ENCODE assay signal across 8 cellular contexts in genomic region chr10:5890519-5890878, GRCh38. TPM values are rescaled to one million over a fixed set of nuclear protein-coding genes. Genes with fewer than 3 reads are reported as not detected.
A peak's percentile ranks its signal among the peaks of the same experiment; 100 is the strongest.
DNase-seq lines count a peak whose midpoint lies in the region; ATAC-seq lines count a peak whose summit lies in the region.

No MANE protein-coding gene starts in this region.

- peak overlapping the region; percentile 98 for H3K23ac ChIP-seq in neuronal stem cell (ENCODE audit: low read depth, low read length, poor library complexity)

- H3K14ac ChIP-seq in neuronal stem cell (ENCODE audit: low read length): no peak overlapping the region

- H2AFZ ChIP-seq in neuronal stem cell (ENCODE audit: low read length): peak overlapping the region; percentile 82

- H3K36me3 ChIP-seq in esophagus (ENCODE audit: control insufficient read depth in 2 of 2, insufficient read depth in 2 of 2, low read length in 1 of 2) (peaks cover 1 to 6% of the 10 kb centered on the region in 2 donors), neuronal stem cell (replicated peaks in 1 of 2; ENCODE audit: control insufficient read depth in 2 of 2, insufficient read depth in 2 of 2, low read length in 2 of 2) (peaks cover 11 to 66% of the 10 kb centered on the region in 2 donors)

- peak overlapping the region; percentile 42 for H2BK15ac ChIP-seq in neuronal stem cell (ENCODE audit: low read length)

- H4K91ac ChIP-seq in neuronal stem cell (ENCODE audit: low read depth, low read length, poor library complexity): no peak overlapping the region

- peak overlapping the region; percentile 81 for H3K4me2 ChIP-seq in neuronal stem cell (ENCODE audit: insufficient read depth, low read length, poor library complexity, severe bottlenecking)

- peak overlapping the region; percentile 45 for H2BK5ac ChIP-seq in neuronal stem cell (ENCODE audit: low read length)

- WGBS in esophagus, 2 donors: 1% methylated on average over 14 to 28 of the region's 28 CpGs
- no CpG with 5 or more reads among the region's 28 CpGs for WGBS in neuronal stem cell (ENCODE audit: extremely low coverage in 2 of 2, insufficient read length in 2 of 2, insufficient replicate concordance in 1 of 2), 2 donors

- peak overlapping the region; percentile 50 for H2AK5ac ChIP-seq in neuronal stem cell (ENCODE audit: low read depth, low read length)

- no peak overlapping the region for H2BK12ac ChIP-seq in neuronal stem cell (ENCODE audit: low read length)

- peaks cover 8% of the 10 kb centered on the region for H3K79me1 ChIP-seq in neuronal stem cell (ENCODE audit: low read depth, low read length)

- H3K4ac ChIP-seq in neuronal stem cell (ENCODE audit: low read length): peak overlapping the region; percentile 6

- DNase-seq in cardiac septum (ENCODE audit: low spot score) (peak; percentile 75), Right ventricle myocardium superior (no peak), UCSD-AML1 (lab: John Stamatoyannopoulos, UW; ENCODE audit: unreplicated experiment) (peak; percentile 33), neuronal stem cell (ENCODE audit: low spot score) (no peak), COR-L47 (lab: John Stamatoyannopoulos, UW) (no peak), NCI-H774 (lab: John Stamatoyannopoulos, UW) (no peak)

- H3K27ac ChIP-seq in esophagus (ENCODE audit: low read depth in 2 of 2, low read length in 1 of 2) (peak overlapping the region; percentile 87 to 92), neuronal stem cell (replicated peaks; ENCODE audit: low read length) (no peak overlapping the region)

- H3K4me1 ChIP-seq in esophagus (ENCODE audit: control insufficient read depth in 2 of 2, insufficient read depth in 2 of 2, low read length in 1 of 2): peaks cover 6 to 16% of the 10 kb centered on the region in 2 donors
- peaks cover 8 to 11% of the 10 kb centered on the region in 2 donors for H3K4me1 ChIP-seq in neuronal stem cell (ENCODE audit: control insufficient read depth in 2 of 2, insufficient read depth in 1 of 2, low read depth in 1 of 2, low read length in 2 of 2)

- no peak for ATAC-seq in Right ventricle myocardium superior (ENCODE audit: poor library complexity)
- ATAC-seq in HG03175 (IDR thresholded peaks at IDR 0.05; ENCODE audit: unreplicated experiment): peak; percentile 6

- peak overlapping the region; percentile 24 for H3K18ac ChIP-seq in neuronal stem cell (ENCODE audit: low read length)

- H3K9ac ChIP-seq in neuronal stem cell (ENCODE audit: low read depth, low read length, poor library complexity): peak overlapping the region; percentile 94

- H4K8ac ChIP-seq in neuronal stem cell (ENCODE audit: low read depth, low read length): no peak overlapping the region

- H2BK120ac ChIP-seq in neuronal stem cell (ENCODE audit: low read depth, low read length): no peak overlapping the region

- no peaks in the 10 kb centered on the region for H3K9me3 ChIP-seq in esophagus (ENCODE audit: control insufficient read depth in 2 of 2, insufficient read depth in 1 of 2, low read depth in 1 of 2, low read length in 1 of 2)
- H3K9me3 ChIP-seq in neuronal stem cell (replicated peaks in 1 of 2; ENCODE audit: control insufficient read depth in 2 of 2, insufficient read depth in 1 of 2, low read depth in 1 of 2, low read length in 2 of 2): no peaks in the 10 kb centered on the region

- H3K4me3 ChIP-seq in esophagus (ENCODE audit: low read depth in 1 of 2, low read length in 2 of 2): peak overlapping the region; percentile 75 to 100
- peak overlapping the region; percentile 92 to 95 for H3K4me3 ChIP-seq in neuronal stem cell (ENCODE audit: low read length in 2 of 2)

- H3K27me3 ChIP-seq in esophagus (ENCODE audit: control insufficient read depth in 1 of 2, insufficient read depth in 2 of 2, low read length in 2 of 2): no peaks in the 10 kb centered on the region
- no peaks in the 10 kb centered on the region for H3K27me3 ChIP-seq in neuronal stem cell (ENCODE audit: control insufficient read depth in 3 of 3, insufficient read depth in 3 of 3, low read depth in 1 of 3, low read length in 3 of 3)

- intact Hi-C loops in cardiac septum (cut with DNase I): loop anchor here (5.0 kb wide), 1 partner anchor 512 kb away; no protein-coding TSS in a partner anchor
- intact Hi-C loops in Right ventricle myocardium superior (cut with DNase I): no loop called here

RNA-seq across cellular contexts. Expression of gene FBH1, which starts 0.5 kb away (rescaled TPM):
- total RNA-seq in cardiac septum (73.8 TPM), Right ventricle myocardium superior (83.0 TPM)
- 10 to 100 TPM; 25.4 to 34.4 TPM for polyA plus RNA-seq in esophagus
- polyA plus RNA-seq in neuronal stem cell (2013, experiment 1 of 2): 23.7 TPM
- polyA plus RNA-seq in neuronal stem cell (2013, experiment 2 of 2): 24.3 TPM

RNA-seq across cellular contexts. Expression of gene ANKRD16, which starts 0.8 kb away (rescaled TPM):
- total RNA-seq in cardiac septum (3.9 TPM), Right ventricle myocardium superior (2.4 TPM)
- polyA plus RNA-seq in esophagus: 1 to 10 TPM; 4.3 to 4.7 TPM
- 5.0 TPM for polyA plus RNA-seq in neuronal stem cell (2013, experiment 1 of 2)
- polyA plus RNA-seq in neuronal stem cell (2013, experiment 2 of 2): 4.8 TPM

Comparison
In these comparisons a context has a peak if more than half of its experiments do, and no peak if none do; other contexts are left out.
1. DNase-seq: peak in cardiac septum (single experiment) and UCSD-AML1 (single experiment); none in Right ventricle myocardium superior (single experiment), neuronal stem cell (single experiment), COR-L47 (single experiment) and NCI-H774 (single experiment).